9 cellular contexts compared by ENCODE assay signal in genomic region chr10:24367688-24368087, GRCh38.
"Had no signal": no experiment of that assay in that cellular context is flagged by ENCODE, and none has a peak within 500 bp of the region (broad histone marks: within the 10 kb centered on the region; RNA-seq: fewer than 3 reads in every experiment).

No MANE protein-coding gene starts in this region.

- H3K27ac ChIP-seq: HL-60, KMS-11 had no signal

- H3K4me3 ChIP-seq: GM23338 had no signal

- H3K4me3 Mint-ChIP-seq: GM23338, H9 had no signal

- FAIRE-seq: H1, H54 had no signal

- H3K4me2 ChIP-seq: GM23338, KMS-11 had no signal

- H3K27ac Mint-ChIP-seq: GM23338, H9 had no signal

- ATAC-seq: GM23338 had no signal

- DNase-seq: H9, HCEC 1CT, IMR-90, KBM-7 had no signal

- H2AFZ ChIP-seq: GM23338 had no signal

- H3K9ac ChIP-seq: KMS-11 had no signal
